In genomic region chr3:31900583-31900982, GRCh38 we compare ENCODE assay signal across 22 cellular contexts.
A peak's percentile ranks its signal among the peaks of the same experiment; 100 is the strongest.
DNase-seq lines count a peak whose midpoint lies in the region; ATAC-seq, FAIRE-seq and TF ChIP-seq lines count a peak whose summit lies in the region.
"Had no signal": no experiment of that assay in that cellular context is flagged by ENCODE, and none has a peak within 500 bp of the region (broad histone marks: within the 10 kb centered on the region; RNA-seq: fewer than 3 reads in every experiment).

No MANE protein-coding gene starts in this region.

- DNase-seq in MCF 10A (ENCODE audit: unreplicated experiment), result no peak
- no peak for DNase-seq in mammary epithelial cell
- no peak for DNase-seq in endothelial cell of umbilical vein (ENCODE audit: low read depth, low spot score)
- no peak for DNase-seq in testis
- DNase-seq in glutamatergic neuron, result no peak
- DNase-seq in sciatic nerve (ENCODE audit: low spot score), result no peak
- DNase-seq in NCI-H1417 treated with DMSO at 0.1 percent for 48 hours (lab: John Stamatoyannopoulos, UW), result no peak
- DNase-seq: EL, HCEC 1CT, MV-4-11, NCI-H1436, NCI-H2029, NCI-H2171 treated with DMSO at 0.1 percent for 48 hours, NCI-H446 treated with DMSO at 0.1 percent for 48 hours, NCI-H748 treated with DMSO at 0.1 percent for 48 hours, PC-3 had no signal

- H3K4me1 Mint-ChIP-seq in MCF 10A (ENCODE audit: insufficient read depth, unreplicated experiment) (peaks cover 37% of the 10 kb centered on the region), glutamatergic neuron (ENCODE audit: low read depth, unreplicated experiment) (no peaks in the 10 kb centered on the region)
- H3K4me1 Mint-ChIP-seq in T-helper 1 cell treated with Interleukin-12 subunit alpha and Interleukin-12 subunit beta and Interleukin-4 antibody, amounts not matched to agents 30 μg/mL and 1 μg/mL, for 36 hours (ENCODE audit: low read depth), result peaks cover 19% of the 10 kb centered on the region

- no peak for TF ChIP-seq POLR2A in endothelial cell of umbilical vein (IDR thresholded peaks at IDR 0.05; ENCODE audit: low read depth, low read length)
- no peak for TF ChIP-seq POLR2A in testis (IDR thresholded peaks at IDR 0.05)

- H3K9me3 ChIP-seq in mammary epithelial cell (replicated peaks; ENCODE audit: insufficient read depth, low read length), result no peaks in the 10 kb centered on the region
- no peaks in the 10 kb centered on the region for H3K9me3 ChIP-seq in endothelial cell of umbilical vein (replicated peaks; ENCODE audit: control insufficient read depth, insufficient read depth, low read length)
- H3K9me3 ChIP-seq in testis, result no peaks in the 10 kb centered on the region
- H3K9me3 ChIP-seq: SJSA1 had no signal

- no peak overlapping the region for H3K27ac ChIP-seq in mammary epithelial cell (ENCODE audit: insufficient read depth, low read depth, low read length)
- H3K27ac ChIP-seq in endothelial cell of umbilical vein (ENCODE audit: insufficient read depth, low read depth, low read length), result no peak overlapping the region
- peak overlapping the region; percentile 1 to 36 for H3K27ac ChIP-seq in testis
- H3K27ac ChIP-seq: C4-2B, HL-60, SJSA1 had no signal

- H3K27me3 Mint-ChIP-seq in MCF 10A (ENCODE audit: insufficient read depth, unreplicated experiment) (no peaks in the 10 kb centered on the region), glutamatergic neuron (ENCODE audit: unreplicated experiment) (peaks cover 3% of the 10 kb centered on the region)
- H3K27me3 Mint-ChIP-seq in T-helper 1 cell treated with Interleukin-12 subunit alpha and Interleukin-12 subunit beta and Interleukin-4 antibody, amounts not matched to agents 30 μg/mL and 1 μg/mL, for 36 hours (ENCODE audit: low read depth), result no peaks in the 10 kb centered on the region

- no peak for ATAC-seq in sciatic nerve

- peak overlapping the region; percentile 7 for H3K4me3 Mint-ChIP-seq in MCF 10A (ENCODE audit: unreplicated experiment)
- H3K4me3 Mint-ChIP-seq in T-helper 1 cell treated with Interleukin-12 subunit alpha and Interleukin-12 subunit beta and Interleukin-4 antibody, amounts not matched to agents 30 μg/mL and 1 μg/mL, for 36 hours, result peak overlapping the region; percentile 18
- no peak overlapping the region for H3K4me3 Mint-ChIP-seq in glutamatergic neuron (ENCODE audit: unreplicated experiment)

- in situ Hi-C loops in mammary epithelial cell (cut with MboI; ENCODE audit: low sequenced_read_pairs in 2 of 2), result no loop called here

- H2AFZ ChIP-seq in mammary epithelial cell (ENCODE audit: low read depth, low read length), result no peak overlapping the region
- H2AFZ ChIP-seq in endothelial cell of umbilical vein (ENCODE audit: low read depth, low read length), result no peak overlapping the region

- H3K9ac ChIP-seq in mammary epithelial cell (ENCODE audit: insufficient read depth, low read length) (no peak overlapping the region), endothelial cell of umbilical vein (replicated peaks; ENCODE audit: extremely low read depth, insufficient read depth, low read length) (no peak overlapping the region)

- H3K9me3 Mint-ChIP-seq in MCF 10A (ENCODE audit: unreplicated experiment), result no peaks in the 10 kb centered on the region
- no peaks in the 10 kb centered on the region for H3K9me3 Mint-ChIP-seq in T-helper 1 cell treated with Interleukin-12 subunit alpha and Interleukin-12 subunit beta and Interleukin-4 antibody, amounts not matched to agents 30 μg/mL and 1 μg/mL, for 36 hours
- H3K9me3 Mint-ChIP-seq in glutamatergic neuron (ENCODE audit: unreplicated experiment), result no peaks in the 10 kb centered on the region

- TF ChIP-seq CTCF in MCF 10A (IDR thresholded peaks at IDR 0.05; ENCODE audit: unreplicated experiment) (no peak), mammary epithelial cell (conservative IDR thresholded peaks at IDR 0.05 in 1 of 2, IDR thresholded peaks at IDR 0.05 in 1 of 2; ENCODE audit: extremely low read depth in 1 of 2, insufficient read depth in 1 of 2, low read depth in 1 of 2, low read length in 2 of 2) (no peak), endothelial cell of umbilical vein (IDR thresholded peaks at IDR 0.05; ENCODE audit: extremely low read depth in 1 of 2, insufficient read depth in 1 of 2, low read depth in 1 of 2, low read length in 2 of 2) (no peak), testis (IDR thresholded peaks at IDR 0.05) (no peak), glutamatergic neuron (IDR thresholded peaks at IDR 0.05; ENCODE audit: partially characterized antibody, unreplicated experiment) (no peak)

- POLR2A ChIA-PET in MCF 10A (lab: Yijun Ruan, JAX), result interaction anchor here (1.0 to 2.9 kb wide), 5 partner anchors 9 to 81 kb away, joined by 3 to 24 read pairs (median 6); partner anchors contain the start of gene ZNF860
- POLR2A ChIA-PET in endothelial cell of umbilical vein (lab: Charles Lee), result no interaction called here

- intact Hi-C loops in MCF 10A (cut with micrococcal nuclease) (no loop called here), mammary epithelial cell (cut with micrococcal nuclease) (no loop called here), endothelial cell of umbilical vein (cut with micrococcal nuclease) (no loop called here), testis (cut with DNase I; ENCODE audit: low total_unique reads) (no loop called here), sciatic nerve (cut with DNase I) (no loop called here)

- CTCF ChIA-PET in MCF 10A (lab: Yijun Ruan, JAX), result interaction anchor here (0.6 to 2.0 kb wide), 4 partner anchors 9 to 47 kb away, joined by 3 to 5 read pairs (median 4); no protein-coding TSS in a partner anchor
- CTCF ChIA-PET in mammary epithelial cell (lab: Charles Lee; ENCODE audit: low non-redundant PET), result no interaction called here
- CTCF ChIA-PET in endothelial cell of umbilical vein (lab: Charles Lee), result interaction anchor here (0.6 to 0.9 kb wide), 2 partner anchors 65 to 152 kb away, joined by 3 to 4 read pairs; no protein-coding TSS in a partner anchor

- no peaks in the 10 kb centered on the region for H3K9me1 ChIP-seq in endothelial cell of umbilical vein (replicated peaks; ENCODE audit: control insufficient read depth, extremely low read depth, insufficient read depth, low read length)

- peaks cover 32% of the 10 kb centered on the region for H3K4me1 ChIP-seq in mammary epithelial cell (ENCODE audit: insufficient read depth, low read length)
- H3K4me1 ChIP-seq in endothelial cell of umbilical vein (ENCODE audit: control insufficient read depth, extremely low read depth, insufficient read depth, low read length), result peaks cover 15% of the 10 kb centered on the region
- H3K4me1 ChIP-seq in testis, result peaks cover 13% of the 10 kb centered on the region
- H3K4me1 ChIP-seq: SJSA1 had no signal

- BruUV-seq in MCF 10A (replicated peaks; lab: Mats Ljungman, UMichigan) (no TSS peak), mammary epithelial cell (replicated peaks; lab: Mats Ljungman, UMichigan) (no TSS peak), endothelial cell of umbilical vein (replicated peaks; lab: Mats Ljungman, UMichigan) (no TSS peak)

- H4K20me1 ChIP-seq in mammary epithelial cell (ENCODE audit: insufficient read depth, low read length) (no peaks in the 10 kb centered on the region), endothelial cell of umbilical vein (replicated peaks; ENCODE audit: control insufficient read depth, extremely low read depth, insufficient read depth, low read length) (no peaks in the 10 kb centered on the region)

- peaks cover 5% of the 10 kb centered on the region for H3K36me3 Mint-ChIP-seq in MCF 10A (ENCODE audit: insufficient read depth, unreplicated experiment)
- peaks cover 2% of the 10 kb centered on the region for H3K36me3 Mint-ChIP-seq in T-helper 1 cell treated with Interleukin-12 subunit alpha and Interleukin-12 subunit beta and Interleukin-4 antibody, amounts not matched to agents 30 μg/mL and 1 μg/mL, for 36 hours (ENCODE audit: low read depth)
- no peaks in the 10 kb centered on the region for H3K36me3 Mint-ChIP-seq in glutamatergic neuron (ENCODE audit: unreplicated experiment)

- dilution Hi-C loops in mammary epithelial cell (cut with HindIII; ENCODE audit: low sequenced_read_pairs), result no loop called here
- dilution Hi-C loops in endothelial cell of umbilical vein (cut with MboI; ENCODE audit: extremely low pct_ligation_motif_present, low sequenced_read_pairs), result no loop called here

- no peak overlapping the region for H3K4me3 ChIP-seq in mammary epithelial cell (replicated peaks in 1 of 3; ENCODE audit: insufficient read depth in 1 of 3, low read depth in 2 of 3, low read length in 3 of 3)
- no peak overlapping the region for H3K4me3 ChIP-seq in endothelial cell of umbilical vein (replicated peaks in 1 of 3; ENCODE audit: insufficient read depth in 1 of 3, low read depth in 1 of 3, low read length in 3 of 3)
- H3K4me3 ChIP-seq in testis, result no peak overlapping the region
- H3K4me3 ChIP-seq: SJSA1 had no signal

- H3K36me3 ChIP-seq in mammary epithelial cell (ENCODE audit: insufficient read depth, low read length) (no peaks in the 10 kb centered on the region), endothelial cell of umbilical vein (ENCODE audit: control insufficient read depth in 2 of 2, extremely low read depth in 1 of 2, insufficient read depth in 2 of 2, low read length in 2 of 2) (no peaks in the 10 kb centered on the region), testis (ENCODE audit: low read depth, missing control alignments) (no peaks in the 10 kb centered on the region)
- H3K36me3 ChIP-seq: SJSA1 had no signal

- H3K79me2 ChIP-seq in mammary epithelial cell (ENCODE audit: insufficient read depth, low read length) (peaks cover 90% of the 10 kb centered on the region), endothelial cell of umbilical vein (ENCODE audit: control insufficient read depth, insufficient read depth, low read length) (peaks cover 8% of the 10 kb centered on the region)

- no peak overlapping the region for H3K4me2 ChIP-seq in mammary epithelial cell (ENCODE audit: insufficient read depth, low read depth, low read length)
- peak overlapping the region; percentile 1 for H3K4me2 ChIP-seq in endothelial cell of umbilical vein (ENCODE audit: insufficient read depth, low read length)

- H3K27ac Mint-ChIP-seq in MCF 10A (ENCODE audit: low read depth, unreplicated experiment) (peak overlapping the region; percentile 60), glutamatergic neuron (ENCODE audit: unreplicated experiment) (no peak overlapping the region)
- peak overlapping the region; percentile 73 for H3K27ac Mint-ChIP-seq in T-helper 1 cell treated with Interleukin-12 subunit alpha and Interleukin-12 subunit beta and Interleukin-4 antibody, amounts not matched to agents 30 μg/mL and 1 μg/mL, for 36 hours

- no peak for FAIRE-seq in endothelial cell of umbilical vein (lab: Jason Lieb, UNC)
- FAIRE-seq: GM19239, HTR-8/SVneo had no signal

- H3K27me3 ChIP-seq in mammary epithelial cell (ENCODE audit: insufficient read depth, low read length), result no peaks in the 10 kb centered on the region
- H3K27me3 ChIP-seq in endothelial cell of umbilical vein (ENCODE audit: control insufficient read depth in 2 of 2, insufficient read depth in 2 of 2, low read length in 2 of 2), result no peaks in the 10 kb centered on the region
- no peaks in the 10 kb centered on the region for H3K27me3 ChIP-seq in testis
- H3K27me3 ChIP-seq: SJSA1 had no signal

TF ChIP-seq in endothelial cell of umbilical vein, 7 proteins besides CTCF, POLR2A, EP300 and RAD21 (continues in another document):
- TF ChIP-seq FOS (IDR thresholded peaks at IDR 0.05; ENCODE audit: borderline replicate concordance, insufficient read depth, low read length) (no peak), EZH2 (IDR thresholded peaks at IDR 0.05; ENCODE audit: borderline replicate concordance, low read depth, low read length, severe bottlenecking) (no peak)

Comparison
In these comparisons a context has a peak if more than half of its experiments do, and no peak if none do; other contexts are left out.
1. H3K27ac ChIP-seq: peak in testis (2 of 2); none in mammary epithelial cell (single experiment) and endothelial cell of umbilical vein (single experiment).